Comparison of ENCODE assay signal across 8 cellular contexts in genomic region chr1:244969355-244970235, GRCh38.
DNase-seq lines count a peak whose midpoint lies in the region; ATAC-seq and TF ChIP-seq lines count a peak whose summit lies in the region.

No MANE protein-coding gene starts in this region.

- H3K9me3 ChIP-seq in WERI-Rb-1 (ENCODE audit: severe bottlenecking) = no peaks in the 10 kb centered on the region

- peak overlapping the region; percentile 98 for H3K4me3 ChIP-seq in WERI-Rb-1 (ENCODE audit: low read depth, low read length)
- H3K4me3 ChIP-seq in kidney epithelial cell (ENCODE audit: low read depth, low read length) = peak overlapping the region; percentile 89

- peak; percentile 51 for DNase-seq in activated gamma-delta T cell treated with Interleukin-2 at 50 U/mL for 16 hours
- no peak for DNase-seq in activated gamma-delta T cell (lab: John Stamatoyannopoulos, UW)
- DNase-seq in NCI-H2107 (lab: John Stamatoyannopoulos, UW) = peak; percentile 96
- peak; percentile 77 for DNase-seq in WERI-Rb-1
- peak; percentile 83 for DNase-seq in cerebellar cortex (ENCODE audit: low spot score)
- no peak for DNase-seq in kidney epithelial cell (ENCODE audit: low read depth)
- peak; percentile 36 for DNase-seq in stimulated activated CD4-positive, alpha-beta T cell treated with anti-CD3 and anti-CD28 coated beads, Interleukin-15, amount 100 ng/mL, for 48 hours (ENCODE audit: low read depth in 2 of 2)

- TF ChIP-seq CTCF in WERI-Rb-1 (IDR thresholded peaks at IDR 0.05; ENCODE audit: low read depth, low read length) = no peak
- no peak for TF ChIP-seq CTCF in kidney epithelial cell (IDR thresholded peaks at IDR 0.05; ENCODE audit: insufficient read depth, low read length, poor library complexity, severe bottlenecking)

- H3K27me3 ChIP-seq in WERI-Rb-1 (ENCODE audit: insufficient read depth, low read depth, severe bottlenecking) (no peaks in the 10 kb centered on the region), kidney epithelial cell (ENCODE audit: control insufficient read depth, insufficient read depth, low read length) (no peaks in the 10 kb centered on the region)

- H3K36me3 ChIP-seq in WERI-Rb-1 (peaks cover 3% of the 10 kb centered on the region; the same call in 1 of the 2 replicates), kidney epithelial cell (ENCODE audit: control insufficient read depth, insufficient read depth, low read length) (no peaks in the 10 kb centered on the region)

- peak; percentile 12 for ATAC-seq in HG03066 (IDR thresholded peaks at IDR 0.05; ENCODE audit: low read depth, unreplicated experiment)

- H3K27ac ChIP-seq in WERI-Rb-1 = peak overlapping the region; percentile 100

Comparison
In these comparisons a context has a peak if more than half of its experiments do, and no peak if none do; other contexts are left out.
1. DNase-seq: peak in activated gamma-delta T cell treated with Interleukin-2 at 50 U/mL for 16 hours (single experiment), NCI-H2107 (single experiment), WERI-Rb-1 (single experiment), cerebellar cortex (single experiment) and stimulated activated CD4-positive, alpha-beta T cell treated with anti-CD3 and anti-CD28 coated beads, Interleukin-15, amount 100 ng/mL, for 48 hours (2 of 2); none in activated gamma-delta T cell (single experiment) and kidney epithelial cell (single experiment).